Comparison of ENCODE assay signal across 20 cellular contexts in the genomic region with DNA sequence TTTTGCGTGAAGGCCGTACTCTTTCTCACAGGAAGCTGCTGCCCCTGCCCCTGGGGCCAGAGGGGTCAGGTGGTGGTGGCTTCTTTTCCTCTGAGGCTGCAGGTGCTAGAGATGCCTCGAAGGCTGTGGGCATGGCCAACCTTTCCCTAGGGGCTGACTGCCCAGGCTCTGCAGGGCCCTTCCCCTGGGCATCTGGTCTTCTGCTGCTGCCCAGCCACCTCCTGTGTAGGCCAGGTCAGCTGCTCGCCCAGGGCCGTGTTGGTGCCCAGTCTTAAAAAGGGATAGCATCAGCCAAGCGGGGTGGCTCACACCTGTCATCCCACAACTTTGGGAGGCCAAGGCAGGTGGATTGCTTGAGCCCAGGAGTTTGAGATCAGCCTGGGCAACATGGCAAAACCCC.
A peak's percentile ranks its signal among the peaks of the same experiment; 100 is the strongest.
DNase-seq lines count a peak whose midpoint lies in the region; ATAC-seq and TF ChIP-seq lines count a peak whose summit lies in the region.
"Had no signal": no experiment of that assay in that cellular context is flagged by ENCODE, and none has a peak within 500 bp of the region (broad histone marks: within the 10 kb centered on the region; RNA-seq: fewer than 3 reads in every experiment).

No MANE protein-coding gene starts in this region.

- peaks cover 3% of the 10 kb centered on the region for H3K9me3 Mint-ChIP-seq in stimulated activated memory B cell treated with anti-CD40 and anti-IgM and Interleukin-4, amounts not matched to agents 10 μg/mL and 1 μg/mL and 100 μg/mL, for 72 hours
- peaks cover 10% of the 10 kb centered on the region for H3K9me3 Mint-ChIP-seq in activated CD4-positive, alpha-beta memory T cell treated with anti-CD3 and anti-CD28 coated beads for 36 hours
- H3K9me3 Mint-ChIP-seq: activated naive CD8-positive, alpha-beta T cell treated with anti-CD3 and anti-CD28 coated beads, Interleukin-2, amount 50 U/mL, for 24 hours; type B pancreatic cell had no signal

- H3K4me1 Mint-ChIP-seq in stimulated activated memory B cell treated with anti-CD40 and anti-IgM and Interleukin-4, amounts not matched to agents 10 μg/mL and 1 μg/mL and 100 μg/mL, for 72 hours: peaks cover 84% of the 10 kb centered on the region
- H3K4me1 Mint-ChIP-seq in activated CD4-positive, alpha-beta memory T cell treated with anti-CD3 and anti-CD28 coated beads for 36 hours (ENCODE audit: low read depth): peaks cover 51% of the 10 kb centered on the region

- H3K36me3 ChIP-seq in KOPT-K1 (ENCODE audit: insufficient read depth, low read length) (peaks cover 6% of the 10 kb centered on the region; the same call in 1 of the 2 replicates), esophagus muscularis mucosa (no peaks in the 10 kb centered on the region)

- H3K36me3 Mint-ChIP-seq in stimulated activated memory B cell treated with anti-CD40 and anti-IgM and Interleukin-4, amounts not matched to agents 10 μg/mL and 1 μg/mL and 100 μg/mL, for 72 hours: peaks cover 32% of the 10 kb centered on the region
- peaks cover 15% of the 10 kb centered on the region for H3K36me3 Mint-ChIP-seq in activated CD4-positive, alpha-beta memory T cell treated with anti-CD3 and anti-CD28 coated beads for 36 hours

- H3K27ac ChIP-seq in KOPT-K1 (ENCODE audit: low read depth, low read length, poor library complexity, severe bottlenecking) (peak overlapping the region; percentile 99), esophagus muscularis mucosa (replicated peaks in 1 of 4) (peak overlapping the region; percentile 24 to 59 (median 44))
- H3K27ac ChIP-seq: GM23248, KMS-11 had no signal

- no peak for ATAC-seq in stimulated activated memory B cell treated with anti-CD40 and anti-IgM and Interleukin-4, amounts not matched to agents 10 μg/mL and 1 μg/mL and 100 μg/mL, for 72 hours
- no peak for ATAC-seq in GM21529 (IDR thresholded peaks at IDR 0.05; ENCODE audit: unreplicated experiment)
- ATAC-seq: activated CD8-positive, alpha-beta T cell treated with anti-CD3 and anti-CD28 coated beads for 36 hours; activated naive CD8-positive, alpha-beta T cell treated with anti-CD3 and anti-CD28 coated beads, Interleukin-2, amount 50 U/mL, for 24 hours; left lobe of liver; naive thymus-derived CD4-positive, alpha-beta T cell had no signal

- peak overlapping the region; percentile 84 for H3K27ac Mint-ChIP-seq in stimulated activated memory B cell treated with anti-CD40 and anti-IgM and Interleukin-4, amounts not matched to agents 10 μg/mL and 1 μg/mL and 100 μg/mL, for 72 hours
- no peak overlapping the region for H3K27ac Mint-ChIP-seq in activated CD4-positive, alpha-beta memory T cell treated with anti-CD3 and anti-CD28 coated beads for 36 hours
- H3K27ac Mint-ChIP-seq: activated CD8-positive, alpha-beta T cell treated with anti-CD3 and anti-CD28 coated beads for 36 hours had no signal

- no peak for TF ChIP-seq CTCF in esophagus muscularis mucosa (IDR thresholded peaks at IDR 0.05)

- intact Hi-C loops in esophagus muscularis mucosa (cut with DNase I): loop anchor here (5.0 kb wide), 2 partner anchors 88 to 112 kb away; a partner anchor contains a TSS
- intact Hi-C loops in activated CD4-positive, alpha-beta memory T cell treated with anti-CD3 and anti-CD28 coated beads for 36 hours (cut with micrococcal nuclease): no loop called here

- H3K4me3 ChIP-seq in esophagus muscularis mucosa: no peak overlapping the region
- H3K4me3 ChIP-seq: GM23248 had no signal

- WGBS in esophagus muscularis mucosa: 86% methylated on average over 4 of the region's 6 CpGs

- CTCF ChIA-PET in activated CD4-positive, alpha-beta memory T cell treated with anti-CD3 and anti-CD28 coated beads for 36 hours (lab: Charles Lee): interaction anchor here (0.7 to 3.8 kb wide), 2 partner anchors 90 to 93 kb away, joined by 5 to 14 read pairs; no protein-coding TSS in a partner anchor

- POLR2A ChIA-PET in activated CD4-positive, alpha-beta memory T cell treated with anti-CD3 and anti-CD28 coated beads for 36 hours (lab: Charles Lee): no interaction called here

- no peaks in the 10 kb centered on the region for H3K27me3 ChIP-seq in esophagus muscularis mucosa

- peak; percentile 61 for DNase-seq in Ammon's horn (ENCODE audit: low spot score)
- DNase-seq in esophagus muscularis mucosa (ENCODE audit: extremely low spot score): no peak
- DNase-seq in NCI-H146 (lab: John Stamatoyannopoulos, UW): no peak
- no peak for DNase-seq in activated CD4-positive, alpha-beta memory T cell treated with anti-CD3 and anti-CD28 coated beads for 36 hours
- DNase-seq in activated effector memory CD4-positive, alpha-beta T cell treated with anti-CD3 and anti-CD28 coated beads, Interleukin-2, amount 50 U/mL, for 16 hours: no peak
- DNase-seq: activated CD8-positive, alpha-beta T cell treated with anti-CD3 and anti-CD28 coated beads for 36 hours; activated naive CD8-positive, alpha-beta T cell treated with anti-CD3 and anti-CD28 coated beads, Interleukin-2, amount 50 U/mL, for 24 hours; activated T-cell treated with anti-CD3 and anti-CD28 coated beads, Interleukin-2, amount 50 U/mL, for 48 hours; COR-L47; GM23248; naive thymus-derived CD4-positive, alpha-beta T cell; NCI-H1105 treated with DMSO at 0.1 percent for 48 hours; NCI-H774; SW 1271 had no signal

- TF ChIP-seq POLR2A in esophagus muscularis mucosa (IDR thresholded peaks at IDR 0.05; ENCODE audit: low read depth): no peak

- TF ChIP-seq EP300 in esophagus muscularis mucosa (IDR thresholded peaks at IDR 0.05): no peak

- peaks cover 75 to 81% (median 76%) of the 10 kb centered on the region in 4 donors for H3K4me1 ChIP-seq in esophagus muscularis mucosa

- peaks cover 15% of the 10 kb centered on the region for H3K9me3 ChIP-seq in KOPT-K1 (ENCODE audit: insufficient read depth, low read length, poor library complexity, severe bottlenecking)
- H3K9me3 ChIP-seq in esophagus muscularis mucosa: no peaks in the 10 kb centered on the region

- H3K4me3 Mint-ChIP-seq in stimulated activated memory B cell treated with anti-CD40 and anti-IgM and Interleukin-4, amounts not matched to agents 10 μg/mL and 1 μg/mL and 100 μg/mL, for 72 hours: no peak overlapping the region
- H3K4me3 Mint-ChIP-seq in activated CD4-positive, alpha-beta memory T cell treated with anti-CD3 and anti-CD28 coated beads for 36 hours: no peak overlapping the region
- H3K4me3 Mint-ChIP-seq: activated CD8-positive, alpha-beta T cell treated with anti-CD3 and anti-CD28 coated beads for 36 hours; activated naive CD8-positive, alpha-beta T cell treated with anti-CD3 and anti-CD28 coated beads, Interleukin-2, amount 50 U/mL, for 24 hours; type B pancreatic cell had no signal

- H3K27me3 Mint-ChIP-seq in stimulated activated memory B cell treated with anti-CD40 and anti-IgM and Interleukin-4, amounts not matched to agents 10 μg/mL and 1 μg/mL and 100 μg/mL, for 72 hours: no peaks in the 10 kb centered on the region
- no peaks in the 10 kb centered on the region for H3K27me3 Mint-ChIP-seq in activated CD4-positive, alpha-beta memory T cell treated with anti-CD3 and anti-CD28 coated beads for 36 hours
- H3K27me3 Mint-ChIP-seq: activated CD8-positive, alpha-beta T cell treated with anti-CD3 and anti-CD28 coated beads for 36 hours; type B pancreatic cell had no signal
